Comparison of ENCODE assay signal across 9 cellular contexts in genomic region chr17:55356440-55357328, GRCh38.
DNase-seq lines count a peak whose midpoint lies in the region; ATAC-seq and TF ChIP-seq lines count a peak whose summit lies in the region.
"Had no signal": no experiment of that assay in that cellular context is flagged by ENCODE, and none has a peak within 500 bp of the region (broad histone marks: within the 10 kb centered on the region; RNA-seq: fewer than 3 reads in every experiment).

No MANE protein-coding gene starts in this region.

- no peak overlapping the region for H2AFZ ChIP-seq in SK-N-SH (ENCODE audit: low read depth)

- ATAC-seq in HG02610 (IDR thresholded peaks at IDR 0.05; ENCODE audit: unreplicated experiment) = peak; percentile 96
- peak; percentile 91 for ATAC-seq in Right ventricle myocardium superior (ENCODE audit: poor library complexity)

- H3K36me3 Mint-ChIP-seq in activated naive CD4-positive, alpha-beta T cell treated with anti-CD3 and anti-CD28 coated beads, Interleukin-2, amount 10 ng/mL, durations not matched to agents 7 days and 5 days = peaks cover 4% of the 10 kb centered on the region

- H3K27me3 Mint-ChIP-seq in activated naive CD4-positive, alpha-beta T cell treated with anti-CD3 and anti-CD28 coated beads, Interleukin-2, amount 10 ng/mL, durations not matched to agents 7 days and 5 days = peaks cover 20% of the 10 kb centered on the region

- no peaks in the 10 kb centered on the region for H3K9me3 ChIP-seq in SK-N-SH

- H3K36me3 ChIP-seq in SK-N-SH (replicated peaks in 1 of 2; ENCODE audit: control insufficient read depth in 1 of 2, insufficient read depth in 2 of 2, low read length in 1 of 2) = no peaks in the 10 kb centered on the region

- 33% methylated on average over 3 of the region's 3 CpGs for WGBS in SK-N-SH (ENCODE audit: low lambda C conversion rate)

- no peaks in the 10 kb centered on the region for H3K79me2 ChIP-seq in SK-N-SH (ENCODE audit: insufficient read depth)

- H3K4me1 ChIP-seq in SK-N-SH (ENCODE audit: control insufficient read depth in 1 of 2, insufficient read depth in 2 of 2, low read depth in 1 of 2, low read length in 1 of 2) = no peaks in the 10 kb centered on the region; a peak in 1 of 4 replicates

- H3K4me1 Mint-ChIP-seq in activated naive CD4-positive, alpha-beta T cell treated with anti-CD3 and anti-CD28 coated beads, Interleukin-2, amount 10 ng/mL, durations not matched to agents 7 days and 5 days = no peaks in the 10 kb centered on the region

- no peak overlapping the region for H3K27ac Mint-ChIP-seq in activated naive CD4-positive, alpha-beta T cell treated with anti-CD3 and anti-CD28 coated beads, Interleukin-2, amount 10 ng/mL, durations not matched to agents 7 days and 5 days
- H3K27ac Mint-ChIP-seq: stimulated activated naive CD8-positive, alpha-beta T cell treated with anti-CD3 and anti-CD28 coated beads, Interleukin-15, Interleukin-2, amounts not matched to agents 100 ng/mL and 50 ng/mL, for 24 hours had no signal

- TF ChIP-seq CTCF in GM12875 (IDR thresholded peaks at IDR 0.05; ENCODE audit: borderline replicate concordance, insufficient read depth, low read depth, low read length) (peak; percentile 72; the same call in 1 of the 2 replicates), SK-N-SH (IDR thresholded peaks at IDR 0.05) (peak; percentile 97)

- H3K27me3 ChIP-seq in SK-N-SH (ENCODE audit: insufficient read depth) = no peaks in the 10 kb centered on the region

- CTCF ChIA-PET in SK-N-SH (lab: Yijun Ruan, JAX) = interaction anchor here (0.6 to 10.2 kb wide), 65 partner anchors 9 to 455 kb away, joined by 3 to 105 read pairs (median 4); partner anchors contain the start of genes COX11, HLF, SMIM36 and STXBP4
- CTCF ChIA-PET in activated naive CD4-positive, alpha-beta T cell treated with anti-CD3 and anti-CD28 coated beads, Interleukin-2, amount 10 ng/mL, durations not matched to agents 7 days and 5 days (lab: Charles Lee) = interaction anchor here (0.6 to 6.1 kb wide), 18 partner anchors 8 to 377 kb away, joined by 3 to 60 read pairs (median 5); no protein-coding TSS in a partner anchor

- intact Hi-C loops in Right ventricle myocardium superior (cut with DNase I) = loop anchor here (2.0 to 5.0 kb wide), 2 partner anchors 156 to 364 kb away; partner anchors contain the start of gene SMIM36

- TF ChIP-seq RAD21 in SK-N-SH (IDR thresholded peaks at IDR 0.05; ENCODE audit: low read length) = peak; percentile 88

- no peak overlapping the region for H3K4me3 Mint-ChIP-seq in activated naive CD4-positive, alpha-beta T cell treated with anti-CD3 and anti-CD28 coated beads, Interleukin-2, amount 10 ng/mL, durations not matched to agents 7 days and 5 days
- H3K4me3 Mint-ChIP-seq: stimulated activated naive CD8-positive, alpha-beta T cell treated with anti-CD3 and anti-CD28 coated beads, Interleukin-15, Interleukin-2, amounts not matched to agents 100 ng/mL and 50 ng/mL, for 24 hours had no signal

- H4K20me1 ChIP-seq in SK-N-SH (ENCODE audit: insufficient read depth) = no peaks in the 10 kb centered on the region

- H3K9ac ChIP-seq in SK-N-SH = no peak overlapping the region

- POLR2A ChIA-PET in SK-N-SH (lab: Yijun Ruan, JAX) = interaction anchor here (1.2 kb wide), 1 partner anchor 55 kb away, joined by 3 read pairs; no protein-coding TSS in a partner anchor

- DNase-seq in NAMALWA (ENCODE audit: low spot score) = peak; percentile 89
- peak; percentile 74 for DNase-seq in SK-N-SH
- peak; percentile 85 for DNase-seq in activated naive CD4-positive, alpha-beta T cell treated with anti-CD3 and anti-CD28 coated beads, Interleukin-2, amount 10 ng/mL, durations not matched to agents 7 days and 5 days
- DNase-seq in Right ventricle myocardium superior = peak; percentile 59
- peak; percentile 74 for DNase-seq in renal cortical epithelial cell (ENCODE audit: low read depth)
- no peak for DNase-seq in NCI-H1048 (lab: John Stamatoyannopoulos, UW)

- no peaks in the 10 kb centered on the region for H3F3A ChIP-seq in SK-N-SH (replicated peaks; ENCODE audit: insufficient read depth)

- no peak overlapping the region for H3K4me3 ChIP-seq in GM12875 (ENCODE audit: low read depth, low read length)
- H3K4me3 ChIP-seq in SK-N-SH (ENCODE audit: low read depth in 2 of 2, low read length in 1 of 2) = no peak overlapping the region

- no peak overlapping the region for H3K27ac ChIP-seq in SK-N-SH (ENCODE audit: low read depth in 2 of 2, low read length in 1 of 2)

- peak in 1 of 2 experiments; percentile 38; a peak in 1 of 4 replicates for TF ChIP-seq EP300 in SK-N-SH (IDR thresholded peaks at IDR 0.05; ENCODE audit: borderline replicate concordance in 1 of 2, low read depth in 1 of 2, low read length in 1 of 2)

- H3K9me2 ChIP-seq in SK-N-SH = no peaks in the 10 kb centered on the region

- no peak overlapping the region for H3K4me2 ChIP-seq in SK-N-SH

- peaks cover 9% of the 10 kb centered on the region for H3K9me3 Mint-ChIP-seq in activated naive CD4-positive, alpha-beta T cell treated with anti-CD3 and anti-CD28 coated beads, Interleukin-2, amount 10 ng/mL, durations not matched to agents 7 days and 5 days

TF ChIP-seq in SK-N-SH, 30 proteins besides CTCF, POLR2A, EP300 and RAD21 (continues in another document):
- TF ChIP-seq FOSL2 (IDR thresholded peaks at IDR 0.05; ENCODE audit: borderline replicate concordance, low read depth) (no peak), TEAD4 (IDR thresholded peaks at IDR 0.05; ENCODE audit: borderline replicate concordance, insufficient read depth) (no peak), TAF1 (IDR thresholded peaks at IDR 0.05; ENCODE audit: borderline replicate concordance, low read depth, low read length) (no peak), MXI1 (IDR thresholded peaks at IDR 0.05; ENCODE audit: low read depth, low read length) (peak; percentile 68; the same call in 1 of the 2 replicates), YY1 (IDR thresholded peaks at IDR 0.05; ENCODE audit: low read depth) (no peak), PBX3 (IDR thresholded peaks at IDR 0.05) (no peak), GABPA (IDR thresholded peaks at IDR 0.05; ENCODE audit: low read depth) (no peak), RFX5 (IDR thresholded peaks at IDR 0.05; ENCODE audit: low read length) (peak; percentile 45), JUND (IDR thresholded peaks at IDR 0.05) (no peak), NRF1 (IDR thresholded peaks at IDR 0.05; ENCODE audit: low read depth, low read length) (peak; percentile 16; the same call in 1 of the 2 replicates), FOXJ3 (CRISPR knock-in tag; IDR thresholded peaks at IDR 0.05) (no peak), POLR2AphosphoS5 (IDR thresholded peaks at IDR 0.05; ENCODE audit: low read depth, low read length) (no peak), RCOR1 (IDR thresholded peaks at IDR 0.05; ENCODE audit: low read length) (peak; percentile 40; the same call in 1 of the 2 replicates), SIN3A (IDR thresholded peaks at IDR 0.05; ENCODE audit: borderline replicate concordance, low read depth, low read length) (no peak), FOXM1 (IDR thresholded peaks at IDR 0.05; ENCODE audit: low read depth) (no peak)
- TF ChIP-seq, protein P1, sequence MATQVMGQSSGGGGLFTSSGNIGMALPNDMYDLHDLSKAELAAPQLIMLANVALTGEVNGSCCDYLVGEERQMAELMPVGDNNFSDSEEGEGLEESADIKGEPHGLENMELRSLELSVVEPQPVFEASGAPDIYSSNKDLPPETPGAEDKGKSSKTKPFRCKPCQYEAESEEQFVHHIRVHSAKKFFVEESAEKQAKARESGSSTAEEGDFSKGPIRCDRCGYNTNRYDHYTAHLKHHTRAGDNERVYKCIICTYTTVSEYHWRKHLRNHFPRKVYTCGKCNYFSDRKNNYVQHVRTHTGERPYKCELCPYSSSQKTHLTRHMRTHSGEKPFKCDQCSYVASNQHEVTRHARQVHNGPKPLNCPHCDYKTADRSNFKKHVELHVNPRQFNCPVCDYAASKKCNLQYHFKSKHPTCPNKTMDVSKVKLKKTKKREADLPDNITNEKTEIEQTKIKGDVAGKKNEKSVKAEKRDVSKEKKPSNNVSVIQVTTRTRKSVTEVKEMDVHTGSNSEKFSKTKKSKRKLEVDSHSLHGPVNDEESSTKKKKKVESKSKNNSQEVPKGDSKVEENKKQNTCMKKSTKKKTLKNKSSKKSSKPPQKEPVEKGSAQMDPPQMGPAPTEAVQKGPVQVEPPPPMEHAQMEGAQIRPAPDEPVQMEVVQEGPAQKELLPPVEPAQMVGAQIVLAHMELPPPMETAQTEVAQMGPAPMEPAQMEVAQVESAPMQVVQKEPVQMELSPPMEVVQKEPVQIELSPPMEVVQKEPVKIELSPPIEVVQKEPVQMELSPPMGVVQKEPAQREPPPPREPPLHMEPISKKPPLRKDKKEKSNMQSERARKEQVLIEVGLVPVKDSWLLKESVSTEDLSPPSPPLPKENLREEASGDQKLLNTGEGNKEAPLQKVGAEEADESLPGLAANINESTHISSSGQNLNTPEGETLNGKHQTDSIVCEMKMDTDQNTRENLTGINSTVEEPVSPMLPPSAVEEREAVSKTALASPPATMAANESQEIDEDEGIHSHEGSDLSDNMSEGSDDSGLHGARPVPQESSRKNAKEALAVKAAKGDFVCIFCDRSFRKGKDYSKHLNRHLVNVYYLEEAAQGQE (IDR thresholded peaks at IDR 0.05; ENCODE audit: low read depth, low read length) = no peak
- TF ChIP-seq, protein P2, sequence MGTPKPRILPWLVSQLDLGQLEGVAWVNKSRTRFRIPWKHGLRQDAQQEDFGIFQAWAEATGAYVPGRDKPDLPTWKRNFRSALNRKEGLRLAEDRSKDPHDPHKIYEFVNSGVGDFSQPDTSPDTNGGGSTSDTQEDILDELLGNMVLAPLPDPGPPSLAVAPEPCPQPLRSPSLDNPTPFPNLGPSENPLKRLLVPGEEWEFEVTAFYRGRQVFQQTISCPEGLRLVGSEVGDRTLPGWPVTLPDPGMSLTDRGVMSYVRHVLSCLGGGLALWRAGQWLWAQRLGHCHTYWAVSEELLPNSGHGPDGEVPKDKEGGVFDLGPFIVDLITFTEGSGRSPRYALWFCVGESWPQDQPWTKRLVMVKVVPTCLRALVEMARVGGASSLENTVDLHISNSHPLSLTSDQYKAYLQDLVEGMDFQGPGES (IDR thresholded peaks at IDR 0.05; ENCODE audit: low read depth, low read length) = no peak
